In genomic region chr15:52208306-52208946, GRCh38 we compare ENCODE assay signal across 7 cellular contexts. TPM values are rescaled to one million over a fixed set of nuclear protein-coding genes. Genes with fewer than 3 reads are reported as not detected.
A peak's percentile ranks its signal among the peaks of the same experiment; 100 is the strongest.
DNase-seq lines count a peak whose midpoint lies in the region; ATAC-seq, FAIRE-seq and TF ChIP-seq lines count a peak whose summit lies in the region.

No MANE protein-coding gene starts in this region.

- H3K27ac ChIP-seq in WERI-Rb-1 (no peak overlapping the region), left lung (no peak overlapping the region)

- H3K27me3 Mint-ChIP-seq in HFFc6 (ENCODE audit: insufficient read depth) = no peaks in the 10 kb centered on the region; the same call in 1 of the 2 replicates

- H3K27ac Mint-ChIP-seq in HFFc6 = no peak overlapping the region

- H3K9me3 ChIP-seq in WERI-Rb-1 (ENCODE audit: severe bottlenecking) (no peaks in the 10 kb centered on the region), left lung (no peaks in the 10 kb centered on the region)

- ATAC-seq in left lung = peak; percentile 83

- H3K4me1 Mint-ChIP-seq in HFFc6 (ENCODE audit: low read depth) = peaks cover 22% of the 10 kb centered on the region

- no peaks in the 10 kb centered on the region for H3K36me3 Mint-ChIP-seq in HFFc6 (ENCODE audit: low read depth)

- peaks cover 11% of the 10 kb centered on the region for H3K36me3 ChIP-seq in WERI-Rb-1
- peaks cover 22% of the 10 kb centered on the region for H3K36me3 ChIP-seq in bronchial epithelial cell (ENCODE audit: control insufficient read depth, insufficient read depth, low read length)
- H3K36me3 ChIP-seq in left lung = peaks cover 0 to 38% of the 10 kb centered on the region in 2 donors

- H3K4me3 Mint-ChIP-seq in HFFc6 = no peak overlapping the region

- H3K4me3 ChIP-seq in WERI-Rb-1 (ENCODE audit: low read depth, low read length) (no peak overlapping the region), bronchial epithelial cell (ENCODE audit: low read depth, low read length) (no peak overlapping the region), left lung (no peak overlapping the region)

- no peak for TF ChIP-seq POLR2A in GM12891 (IDR thresholded peaks at IDR 0.05; ENCODE audit: low read depth, low read length)

- H3K9me3 Mint-ChIP-seq in HFFc6 = no peaks in the 10 kb centered on the region

- no peaks in the 10 kb centered on the region for H3K4me1 ChIP-seq in left lung

- TF ChIP-seq CTCF in HFFc6 (IDR thresholded peaks at IDR 0.05) = peak; percentile 91
- TF ChIP-seq CTCF in WERI-Rb-1 (IDR thresholded peaks at IDR 0.05; ENCODE audit: low read depth, low read length) = peak; percentile 85
- TF ChIP-seq CTCF in bronchial epithelial cell (IDR thresholded peaks at IDR 0.05; ENCODE audit: insufficient read depth, low read length, severe bottlenecking) = peak; percentile 87
- TF ChIP-seq CTCF in left lung (IDR thresholded peaks at IDR 0.05) = peak; percentile 52 to 55

- H3K27me3 ChIP-seq in WERI-Rb-1 (ENCODE audit: insufficient read depth, low read depth, severe bottlenecking) (no peaks in the 10 kb centered on the region), bronchial epithelial cell (ENCODE audit: control insufficient read depth, insufficient read depth, low read length) (no peaks in the 10 kb centered on the region), left lung (no peaks in the 10 kb centered on the region)

- DNase-seq in GM12891 (ENCODE audit: insufficient read length, low spot score) (peak; percentile 46), HFFc6 (peak; percentile 81), NCI-H1694 treated with DMSO at 0.1 percent for 48 hours (lab: John Stamatoyannopoulos, UW) (peak; percentile 40), WERI-Rb-1 (peak; percentile 84), bronchial epithelial cell (ENCODE audit: low read depth) (peak; percentile 62), left lung (no peak)
- peak; percentile 21 for DNase-seq in stimulated activated CD8-positive, alpha-beta memory T cell treated with anti-CD3 and anti-CD28 coated beads, Interleukin-12 subunit alpha, Interleukin-12 subunit beta, amount 100 ng/mL, for 24 hours (ENCODE audit: extremely low read depth)

- peak; percentile 79 for FAIRE-seq in GM12891 (lab: Jason Lieb, UNC)
- no peak for FAIRE-seq in bronchial epithelial cell (lab: Jason Lieb, UNC)

- intact Hi-C loops in left lung (cut with DNase I) = no loop called here

TF ChIP-seq in GM12891, 5 proteins besides CTCF, POLR2A, EP300 and RAD21:
- no peak for TF ChIP-seq TAF1 (IDR thresholded peaks at IDR 0.05; ENCODE audit: low read depth, low read length)
- no peak for TF ChIP-seq PAX5 (IDR thresholded peaks at IDR 0.05; ENCODE audit: insufficient read depth, low read length, severe bottlenecking)
- no peak for TF ChIP-seq POLR2AphosphoS5 (IDR thresholded peaks at IDR 0.05; ENCODE audit: low read depth, low read length)
- no peak for TF ChIP-seq SPI1 (IDR thresholded peaks at IDR 0.05; ENCODE audit: low read depth, low read length)

RNA-seq across cellular contexts. Expression of gene GNB5, which starts 17.2 kb away (rescaled TPM):
- 6.4 TPM for polyA plus RNA-seq in GM12891 (2012; ENCODE audit: low read depth, missing spikeins)
- 10 to 100 TPM; 24.1 to 37.1 (median 33.0) TPM for total RNA-seq in HFFc6 (2021; fragmentation: NEBNext Ultra II Directional; extraction: Animal tissue kit (Norgen Biotek cat#: 25700))
- total RNA-seq in bronchial epithelial cell (46.1 and 54.9 TPM in 2 replicates), left lung (10 to 100 TPM; 13.9 to 18.9 TPM)

Comparison
In these comparisons a context has a peak if more than half of its experiments do, and no peak if none do; other contexts are left out.
1. DNase-seq: peak in GM12891 (single experiment), HFFc6 (single experiment), NCI-H1694 treated with DMSO at 0.1 percent for 48 hours (single experiment), WERI-Rb-1 (single experiment), bronchial epithelial cell (single experiment) and stimulated activated CD8-positive, alpha-beta memory T cell treated with anti-CD3 and anti-CD28 coated beads, Interleukin-12 subunit alpha, Interleukin-12 subunit beta, amount 100 ng/mL, for 24 hours (single experiment); none in left lung (0 of 2).
2. Peak in every context shown above with its lines, with median percentiles within 50 percentile points of each other: CTCF ChIP-seq.